ENCODE assay signal across 23 cellular contexts in genomic region chr2:46621499-46621898, GRCh38.
"Had no signal": no experiment of that assay in that cellular context is flagged by ENCODE, and none has a peak within 500 bp of the region (broad histone marks: within the 10 kb centered on the region; RNA-seq: fewer than 3 reads in every experiment).

No MANE protein-coding gene starts in this region.

- DNase-seq: Kasumi-1, MG63, NCI-H1092 treated with DMSO at 0.1 percent for 48 hours, NCI-H1436, NCI-H187, NCI-H2029, NCI-H2081 treated with DMSO at 0.1 percent for 48 hours, NCI-H2171, NCI-H226, NCI-H446, NCI-H510A, NCI-H524 treated with DMSO at 0.1 percent for 48 hours, NCI-H69, NCI-H774, Right ventricle myocardium superior, RPMI8226, SIG-M5 had no signal

- H3K27ac ChIP-seq: HL-60, KMS-11, SJSA1, SK-N-MC had no signal

- H3K27me3 Mint-ChIP-seq: IgD-negative memory B cell had no signal

- ATAC-seq: K562 had no signal

- H3K9me3 ChIP-seq: MG63, SJSA1 had no signal

- H3K36me3 Mint-ChIP-seq: IgD-negative memory B cell had no signal

- H3K27me3 ChIP-seq: MG63, SJSA1 had no signal
